In the genomic region with DNA sequence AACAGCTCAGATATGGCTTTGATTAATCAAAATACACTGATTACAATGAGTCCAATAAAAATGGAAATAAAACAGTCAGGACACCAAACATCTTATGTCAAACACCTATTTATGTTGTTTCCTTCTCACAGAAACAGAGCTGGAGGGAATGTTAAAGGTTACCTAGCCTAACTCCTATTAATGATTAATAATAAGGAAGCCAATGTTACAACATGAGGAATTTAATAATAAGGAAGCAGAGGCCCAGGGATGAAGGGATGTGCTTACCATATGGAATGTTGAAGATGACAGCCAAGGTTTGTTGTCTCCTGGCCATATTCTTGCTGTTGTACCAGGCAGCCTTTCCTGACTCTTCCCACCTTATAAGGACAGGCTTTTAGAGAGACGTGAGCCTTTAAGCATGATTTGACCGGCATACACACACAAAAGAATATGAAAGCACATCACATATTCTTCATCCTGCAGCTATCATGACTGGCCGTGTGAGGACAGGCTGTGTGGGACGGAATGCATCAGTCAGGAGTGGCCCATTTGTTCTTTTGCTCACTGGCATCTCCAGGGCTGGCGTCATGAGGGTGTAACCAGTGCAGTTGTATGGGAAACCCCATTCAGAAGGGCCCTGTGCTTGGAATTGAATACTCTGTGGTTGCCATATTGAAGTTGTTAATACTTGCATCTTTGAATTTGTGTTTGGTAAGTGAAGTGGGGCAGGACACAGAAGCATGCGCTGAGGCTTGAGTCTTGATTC, we compare ENCODE assay signal across 1 cellular context.
TF ChIP-seq lines count a peak whose summit lies in the region.

No MANE protein-coding gene starts in this region.

TF ChIP-seq in HepG2, 621 proteins besides CTCF, POLR2A, EP300 and RAD21:
- TF ChIP-seq ZMAT3 (CRISPR knock-in tag; conservative IDR thresholded peaks at IDR 0.05) (no peak), KDM2A (CRISPR knock-in tag; IDR thresholded peaks at IDR 0.05; ENCODE audit: borderline replicate concordance, low read depth) (no peak), ESRRA (CRISPR knock-in tag; IDR thresholded peaks at IDR 0.05; ENCODE audit: low read depth) (no peak), ZNF552 (CRISPR knock-in tag; IDR thresholded peaks at IDR 0.05; ENCODE audit: borderline replicate concordance) (no peak), XRCC5 (optimal IDR thresholded peaks at IDR 0.05; ENCODE audit: low read length) (no peak), ZNF230 (CRISPR knock-in tag; IDR thresholded peaks at IDR 0.05) (no peak), HMG20B (CRISPR knock-in tag; conservative IDR thresholded peaks at IDR 0.05) (no peak)
- TF ChIP-seq, protein P1, sequence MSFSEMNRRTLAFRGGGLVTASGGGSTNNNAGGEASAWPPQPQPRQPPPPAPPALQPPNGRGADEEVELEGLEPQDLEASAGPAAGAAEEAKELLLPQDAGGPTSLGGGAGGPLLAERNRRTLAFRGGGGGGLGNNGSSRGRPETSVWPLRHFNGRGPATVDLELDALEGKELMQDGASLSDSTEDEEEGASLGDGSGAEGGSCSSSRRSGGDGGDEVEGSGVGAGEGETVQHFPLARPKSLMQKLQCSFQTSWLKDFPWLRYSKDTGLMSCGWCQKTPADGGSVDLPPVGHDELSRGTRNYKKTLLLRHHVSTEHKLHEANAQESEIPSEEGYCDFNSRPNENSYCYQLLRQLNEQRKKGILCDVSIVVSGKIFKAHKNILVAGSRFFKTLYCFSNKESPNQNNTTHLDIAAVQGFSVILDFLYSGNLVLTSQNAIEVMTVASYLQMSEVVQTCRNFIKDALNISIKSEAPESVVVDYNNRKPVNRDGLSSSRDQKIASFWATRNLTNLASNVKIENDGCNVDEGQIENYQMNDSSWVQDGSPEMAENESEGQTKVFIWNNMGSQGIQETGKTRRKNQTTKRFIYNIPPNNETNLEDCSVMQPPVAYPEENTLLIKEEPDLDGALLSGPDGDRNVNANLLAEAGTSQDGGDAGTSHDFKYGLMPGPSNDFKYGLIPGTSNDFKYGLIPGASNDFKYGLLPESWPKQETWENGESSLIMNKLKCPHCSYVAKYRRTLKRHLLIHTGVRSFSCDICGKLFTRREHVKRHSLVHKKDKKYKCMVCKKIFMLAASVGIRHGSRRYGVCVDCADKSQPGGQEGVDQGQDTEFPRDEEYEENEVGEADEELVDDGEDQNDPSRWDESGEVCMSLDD (CRISPR knock-in tag; IDR thresholded peaks at IDR 0.05; ENCODE audit: borderline replicate concordance), result no peak
- TF ChIP-seq, protein P2, sequence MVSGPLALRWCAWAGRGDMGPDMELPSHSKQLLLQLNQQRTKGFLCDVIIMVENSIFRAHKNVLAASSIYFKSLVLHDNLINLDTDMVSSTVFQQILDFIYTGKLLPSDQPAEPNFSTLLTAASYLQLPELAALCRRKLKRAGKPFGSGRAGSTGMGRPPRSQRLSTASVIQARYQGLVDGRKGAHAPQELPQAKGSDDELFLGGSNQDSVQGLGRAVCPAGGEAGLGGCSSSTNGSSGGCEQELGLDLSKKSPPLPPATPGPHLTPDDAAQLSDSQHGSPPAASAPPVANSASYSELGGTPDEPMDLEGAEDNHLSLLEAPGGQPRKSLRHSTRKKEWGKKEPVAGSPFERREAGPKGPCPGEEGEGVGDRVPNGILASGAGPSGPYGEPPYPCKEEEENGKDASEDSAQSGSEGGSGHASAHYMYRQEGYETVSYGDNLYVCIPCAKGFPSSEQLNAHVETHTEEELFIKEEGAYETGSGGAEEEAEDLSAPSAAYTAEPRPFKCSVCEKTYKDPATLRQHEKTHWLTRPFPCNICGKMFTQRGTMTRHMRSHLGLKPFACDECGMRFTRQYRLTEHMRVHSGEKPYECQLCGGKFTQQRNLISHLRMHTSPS (CRISPR knock-in tag; IDR thresholded peaks at IDR 0.05; ENCODE audit: low read depth), result no peak
- TF ChIP-seq, protein P3, sequence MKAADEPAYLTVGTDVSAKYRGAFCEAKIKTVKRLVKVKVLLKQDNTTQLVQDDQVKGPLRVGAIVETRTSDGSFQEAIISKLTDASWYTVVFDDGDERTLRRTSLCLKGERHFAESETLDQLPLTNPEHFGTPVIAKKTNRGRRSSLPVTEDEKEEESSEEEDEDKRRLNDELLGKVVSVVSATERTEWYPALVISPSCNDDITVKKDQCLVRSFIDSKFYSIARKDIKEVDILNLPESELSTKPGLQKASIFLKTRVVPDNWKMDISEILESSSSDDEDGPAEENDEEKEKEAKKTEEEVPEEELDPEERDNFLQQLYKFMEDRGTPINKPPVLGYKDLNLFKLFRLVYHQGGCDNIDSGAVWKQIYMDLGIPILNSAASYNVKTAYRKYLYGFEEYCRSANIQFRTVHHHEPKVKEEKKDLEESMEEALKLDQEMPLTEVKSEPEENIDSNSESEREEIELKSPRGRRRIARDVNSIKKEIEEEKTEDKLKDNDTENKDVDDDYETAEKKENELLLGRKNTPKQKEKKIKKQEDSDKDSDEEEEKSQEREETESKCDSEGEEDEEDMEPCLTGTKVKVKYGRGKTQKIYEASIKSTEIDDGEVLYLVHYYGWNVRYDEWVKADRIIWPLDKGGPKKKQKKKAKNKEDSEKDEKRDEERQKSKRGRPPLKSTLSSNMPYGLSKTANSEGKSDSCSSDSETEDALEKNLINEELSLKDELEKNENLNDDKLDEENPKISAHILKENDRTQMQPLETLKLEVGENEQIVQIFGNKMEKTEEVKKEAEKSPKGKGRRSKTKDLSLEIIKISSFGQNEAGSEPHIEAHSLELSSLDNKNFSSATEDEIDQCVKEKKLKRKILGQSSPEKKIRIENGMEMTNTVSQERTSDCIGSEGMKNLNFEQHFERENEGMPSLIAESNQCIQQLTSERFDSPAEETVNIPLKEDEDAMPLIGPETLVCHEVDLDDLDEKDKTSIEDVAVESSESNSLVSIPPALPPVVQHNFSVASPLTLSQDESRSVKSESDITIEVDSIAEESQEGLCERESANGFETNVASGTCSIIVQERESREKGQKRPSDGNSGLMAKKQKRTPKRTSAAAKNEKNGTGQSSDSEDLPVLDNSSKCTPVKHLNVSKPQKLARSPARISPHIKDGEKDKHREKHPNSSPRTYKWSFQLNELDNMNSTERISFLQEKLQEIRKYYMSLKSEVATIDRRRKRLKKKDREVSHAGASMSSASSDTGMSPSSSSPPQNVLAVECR (CRISPR knock-in tag; IDR thresholded peaks at IDR 0.05; ENCODE audit: borderline replicate concordance), result no peak
- TF ChIP-seq, protein P4, sequence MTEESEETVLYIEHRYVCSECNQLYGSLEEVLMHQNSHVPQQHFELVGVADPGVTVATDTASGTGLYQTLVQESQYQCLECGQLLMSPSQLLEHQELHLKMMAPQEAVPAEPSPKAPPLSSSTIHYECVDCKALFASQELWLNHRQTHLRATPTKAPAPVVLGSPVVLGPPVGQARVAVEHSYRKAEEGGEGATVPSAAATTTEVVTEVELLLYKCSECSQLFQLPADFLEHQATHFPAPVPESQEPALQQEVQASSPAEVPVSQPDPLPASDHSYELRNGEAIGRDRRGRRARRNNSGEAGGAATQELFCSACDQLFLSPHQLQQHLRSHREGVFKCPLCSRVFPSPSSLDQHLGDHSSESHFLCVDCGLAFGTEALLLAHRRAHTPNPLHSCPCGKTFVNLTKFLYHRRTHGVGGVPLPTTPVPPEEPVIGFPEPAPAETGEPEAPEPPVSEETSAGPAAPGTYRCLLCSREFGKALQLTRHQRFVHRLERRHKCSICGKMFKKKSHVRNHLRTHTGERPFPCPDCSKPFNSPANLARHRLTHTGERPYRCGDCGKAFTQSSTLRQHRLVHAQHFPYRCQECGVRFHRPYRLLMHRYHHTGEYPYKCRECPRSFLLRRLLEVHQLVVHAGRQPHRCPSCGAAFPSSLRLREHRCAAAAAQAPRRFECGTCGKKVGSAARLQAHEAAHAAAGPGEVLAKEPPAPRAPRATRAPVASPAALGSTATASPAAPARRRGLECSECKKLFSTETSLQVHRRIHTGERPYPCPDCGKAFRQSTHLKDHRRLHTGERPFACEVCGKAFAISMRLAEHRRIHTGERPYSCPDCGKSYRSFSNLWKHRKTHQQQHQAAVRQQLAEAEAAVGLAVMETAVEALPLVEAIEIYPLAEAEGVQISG (CRISPR knock-in tag; IDR thresholded peaks at IDR 0.05), result no peak
- TF ChIP-seq, protein P5, sequence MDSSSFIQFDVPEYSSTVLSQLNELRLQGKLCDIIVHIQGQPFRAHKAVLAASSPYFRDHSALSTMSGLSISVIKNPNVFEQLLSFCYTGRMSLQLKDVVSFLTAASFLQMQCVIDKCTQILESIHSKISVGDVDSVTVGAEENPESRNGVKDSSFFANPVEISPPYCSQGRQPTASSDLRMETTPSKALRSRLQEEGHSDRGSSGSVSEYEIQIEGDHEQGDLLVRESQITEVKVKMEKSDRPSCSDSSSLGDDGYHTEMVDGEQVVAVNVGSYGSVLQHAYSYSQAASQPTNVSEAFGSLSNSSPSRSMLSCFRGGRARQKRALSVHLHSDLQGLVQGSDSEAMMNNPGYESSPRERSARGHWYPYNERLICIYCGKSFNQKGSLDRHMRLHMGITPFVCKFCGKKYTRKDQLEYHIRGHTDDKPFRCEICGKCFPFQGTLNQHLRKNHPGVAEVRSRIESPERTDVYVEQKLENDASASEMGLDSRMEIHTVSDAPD (CRISPR knock-in tag; IDR thresholded peaks at IDR 0.05), result no peak
